Comparison of ENCODE assay signal across 8 cellular contexts in genomic region chr11:33700425-33701271, GRCh38. TPM values are rescaled to one million over a fixed set of nuclear protein-coding genes. Genes with fewer than 3 reads are reported as not detected.
DNase-seq lines count a peak whose midpoint lies in the region; ATAC-seq and TF ChIP-seq lines count a peak whose summit lies in the region.

Gene C11orf91, minus strand, starts transcription at chr11:33700826. Its CDS starts 86 bp downstream, at chr11:33700740.

- no peaks in the 10 kb centered on the region for H3K9me3 Mint-ChIP-seq in activated naive CD8-positive, alpha-beta T cell treated with anti-CD3 and anti-CD28 coated beads, Interleukin-2, amount 10 ng/mL, durations not matched to agents 7 days and 5 days
- no peaks in the 10 kb centered on the region for H3K9me3 Mint-ChIP-seq in osteocyte (ENCODE audit: unreplicated experiment)

- peak within 1 kb of the TSS; percentile 82 for H3K27ac Mint-ChIP-seq in activated naive CD8-positive, alpha-beta T cell treated with anti-CD3 and anti-CD28 coated beads, Interleukin-2, amount 10 ng/mL, durations not matched to agents 7 days and 5 days
- H3K27ac Mint-ChIP-seq in osteocyte (ENCODE audit: unreplicated experiment) = peak within 1 kb of the TSS; percentile 97

- H3K36me3 Mint-ChIP-seq in activated naive CD8-positive, alpha-beta T cell treated with anti-CD3 and anti-CD28 coated beads, Interleukin-2, amount 10 ng/mL, durations not matched to agents 7 days and 5 days = no peaks in the 10 kb centered on the region
- peaks cover 4% of the 10 kb centered on the region for H3K36me3 Mint-ChIP-seq in osteocyte (ENCODE audit: unreplicated experiment)

- DNase-seq in GM12864 (ENCODE audit: low read depth) (peak; percentile 66), NCI-H1105 (lab: John Stamatoyannopoulos, UW) (peak; percentile 96), SKM-1 treated with dmso at 0.1 percent for 144 hours (lab: John Stamatoyannopoulos, UW; ENCODE audit: unreplicated experiment) (peak; percentile 81), Right ventricle myocardium inferior (ENCODE audit: missing footprints) (peak; percentile 98), osteocyte (ENCODE audit: extremely low spot score, unreplicated experiment) (peak; percentile 99), thoracic aorta (ENCODE audit: low spot score) (peak; percentile 91)
- peak; percentile 99 for DNase-seq in activated naive CD8-positive, alpha-beta T cell treated with anti-CD3 and anti-CD28 coated beads, Interleukin-2, amount 10 ng/mL, durations not matched to agents 7 days and 5 days

- peaks cover 32% of the 10 kb centered on the region for H3K27me3 Mint-ChIP-seq in activated naive CD8-positive, alpha-beta T cell treated with anti-CD3 and anti-CD28 coated beads, Interleukin-2, amount 10 ng/mL, durations not matched to agents 7 days and 5 days
- no peaks in the 10 kb centered on the region for H3K27me3 Mint-ChIP-seq in osteocyte (ENCODE audit: unreplicated experiment)

- no peak for TF ChIP-seq CTCF in GM12864 (IDR thresholded peaks at IDR 0.05; ENCODE audit: low read depth, low read length, missing control alignments)
- no peak for TF ChIP-seq CTCF in osteocyte (IDR thresholded peaks at IDR 0.05)
- no peak for TF ChIP-seq CTCF in thoracic aorta (IDR thresholded peaks at IDR 0.05)

- no peaks in the 10 kb centered on the region for H3K9me3 ChIP-seq in thoracic aorta

- H3K36me3 ChIP-seq in thoracic aorta = peaks cover 4% of the 10 kb centered on the region

- POLR2A ChIA-PET in activated naive CD8-positive, alpha-beta T cell treated with anti-CD3 and anti-CD28 coated beads, Interleukin-2, amount 10 ng/mL, durations not matched to agents 7 days and 5 days (lab: Charles Lee) = interaction anchor here (0.9 to 1.0 kb wide), 2 partner anchors 36 to 47 kb away, joined by 3 read pairs; no protein-coding TSS in a partner anchor

- H3K4me1 Mint-ChIP-seq in activated naive CD8-positive, alpha-beta T cell treated with anti-CD3 and anti-CD28 coated beads, Interleukin-2, amount 10 ng/mL, durations not matched to agents 7 days and 5 days = peaks cover 22% of the 10 kb centered on the region
- peaks cover 60% of the 10 kb centered on the region for H3K4me1 Mint-ChIP-seq in osteocyte (ENCODE audit: unreplicated experiment)

- peaks cover 14 to 37% of the 10 kb centered on the region in 2 donors for H3K4me1 ChIP-seq in thoracic aorta (ENCODE audit: control insufficient read depth in 1 of 2, low read depth in 2 of 2)

- peak within 1 kb of the TSS; percentile 83 for H3K4me3 Mint-ChIP-seq in activated naive CD8-positive, alpha-beta T cell treated with anti-CD3 and anti-CD28 coated beads, Interleukin-2, amount 10 ng/mL, durations not matched to agents 7 days and 5 days
- peak within 1 kb of the TSS; percentile 85 for H3K4me3 Mint-ChIP-seq in osteocyte (ENCODE audit: unreplicated experiment)

- intact Hi-C loops in Right ventricle myocardium inferior (cut with DNase I) = loop anchor here (2.0 kb wide), 1 partner anchor 34 kb away; no protein-coding TSS in a partner anchor

- H3K27ac ChIP-seq in thoracic aorta = peak within 1 kb of the TSS; percentile 0 to 24

- no peaks in the 10 kb centered on the region for H3K27me3 ChIP-seq in thoracic aorta (replicated peaks; ENCODE audit: insufficient read depth)

- ATAC-seq in HG02642 (IDR thresholded peaks at IDR 0.05; ENCODE audit: poor library complexity, unreplicated experiment) (peak; percentile 97), Right ventricle myocardium inferior (peak; percentile 92), thoracic aorta (ENCODE audit: insufficient number of reproducible peaks, low FRiP score, low read depth) (peak; percentile 64)
- ATAC-seq in activated naive CD8-positive, alpha-beta T cell treated with anti-CD3 and anti-CD28 coated beads, Interleukin-2, amount 10 ng/mL, durations not matched to agents 7 days and 5 days (ENCODE audit: low read depth) = peak; percentile 93

- H3K4me3 ChIP-seq in GM12864 (ENCODE audit: low read depth, low read length) (peak within 1 kb of the TSS; percentile 65), thoracic aorta (peak within 1 kb of the TSS; percentile 85)

RNA-seq across cellular contexts. Expression of gene C11orf91, which starts in this region (rescaled TPM):
- total RNA-seq in activated naive CD8-positive, alpha-beta T cell treated with anti-CD3 and anti-CD28 coated beads, Interleukin-2, amount 10 ng/mL, durations not matched to agents 7 days and 5 days = under 1 TPM in 1 of 2 experiments, not detected in 1; 0.40 TPM
- total RNA-seq in Right ventricle myocardium inferior = not detected
- total RNA-seq in osteocyte = 0.75 TPM in 1 of 2 replicates, not detected in the other
- total RNA-seq in thoracic aorta = not detected

Comparison
In these comparisons a context has a peak if more than half of its experiments do, and no peak if none do; other contexts are left out.
1. Peak in every context shown above with its lines: DNase-seq, ATAC-seq, H3K4me3 ChIP-seq and H3K27ac ChIP-seq.
2. Peak in DNase-seq and ATAC-seq in activated naive CD8-positive, alpha-beta T cell treated with anti-CD3 and anti-CD28 coated beads, Interleukin-2, amount 10 ng/mL, durations not matched to agents 7 days and 5 days; RNA of the gene not detected or under 1 TPM.
3. Peak in DNase-seq and ATAC-seq in Right ventricle myocardium inferior; RNA of the gene not detected or under 1 TPM.
4. Peak in DNase-seq in osteocyte; RNA of the gene not detected or under 1 TPM.
5. Peak in DNase-seq, ATAC-seq, H3K4me3 ChIP-seq and H3K27ac ChIP-seq in thoracic aorta; RNA of the gene not detected or under 1 TPM.